ENCODE assay signal across 1 cellular context in the genomic region with DNA sequence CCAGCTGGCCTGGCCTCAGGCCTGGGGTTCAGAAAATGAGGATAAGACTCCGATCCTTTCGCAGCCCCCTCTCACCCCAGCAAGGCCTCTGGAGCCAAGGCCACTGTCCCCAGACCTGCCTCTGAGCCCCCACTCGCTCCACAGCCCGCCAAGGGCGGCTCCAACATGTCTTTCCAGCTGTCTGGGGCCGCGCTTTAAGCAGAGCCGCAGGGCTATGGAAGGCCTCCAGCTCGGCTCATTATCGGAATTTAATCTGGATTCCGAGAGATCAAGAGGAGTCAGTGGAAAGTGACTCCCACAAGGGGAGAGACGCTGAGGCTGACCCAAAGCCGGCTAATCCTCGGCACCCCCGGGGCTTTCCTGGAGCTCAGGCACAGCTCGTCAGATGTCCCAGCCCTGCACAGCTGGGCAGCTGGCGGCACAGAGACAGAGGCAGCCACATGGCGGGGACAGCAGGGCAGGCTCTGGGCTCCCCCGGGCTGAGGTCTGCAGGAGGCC.
TF ChIP-seq lines count a peak whose summit lies in the region.

No MANE protein-coding gene starts in this region.

TF ChIP-seq in GM23338, 12 proteins besides CTCF, POLR2A, EP300 and RAD21 (continued from another document):
- TF ChIP-seq, protein P1, sequence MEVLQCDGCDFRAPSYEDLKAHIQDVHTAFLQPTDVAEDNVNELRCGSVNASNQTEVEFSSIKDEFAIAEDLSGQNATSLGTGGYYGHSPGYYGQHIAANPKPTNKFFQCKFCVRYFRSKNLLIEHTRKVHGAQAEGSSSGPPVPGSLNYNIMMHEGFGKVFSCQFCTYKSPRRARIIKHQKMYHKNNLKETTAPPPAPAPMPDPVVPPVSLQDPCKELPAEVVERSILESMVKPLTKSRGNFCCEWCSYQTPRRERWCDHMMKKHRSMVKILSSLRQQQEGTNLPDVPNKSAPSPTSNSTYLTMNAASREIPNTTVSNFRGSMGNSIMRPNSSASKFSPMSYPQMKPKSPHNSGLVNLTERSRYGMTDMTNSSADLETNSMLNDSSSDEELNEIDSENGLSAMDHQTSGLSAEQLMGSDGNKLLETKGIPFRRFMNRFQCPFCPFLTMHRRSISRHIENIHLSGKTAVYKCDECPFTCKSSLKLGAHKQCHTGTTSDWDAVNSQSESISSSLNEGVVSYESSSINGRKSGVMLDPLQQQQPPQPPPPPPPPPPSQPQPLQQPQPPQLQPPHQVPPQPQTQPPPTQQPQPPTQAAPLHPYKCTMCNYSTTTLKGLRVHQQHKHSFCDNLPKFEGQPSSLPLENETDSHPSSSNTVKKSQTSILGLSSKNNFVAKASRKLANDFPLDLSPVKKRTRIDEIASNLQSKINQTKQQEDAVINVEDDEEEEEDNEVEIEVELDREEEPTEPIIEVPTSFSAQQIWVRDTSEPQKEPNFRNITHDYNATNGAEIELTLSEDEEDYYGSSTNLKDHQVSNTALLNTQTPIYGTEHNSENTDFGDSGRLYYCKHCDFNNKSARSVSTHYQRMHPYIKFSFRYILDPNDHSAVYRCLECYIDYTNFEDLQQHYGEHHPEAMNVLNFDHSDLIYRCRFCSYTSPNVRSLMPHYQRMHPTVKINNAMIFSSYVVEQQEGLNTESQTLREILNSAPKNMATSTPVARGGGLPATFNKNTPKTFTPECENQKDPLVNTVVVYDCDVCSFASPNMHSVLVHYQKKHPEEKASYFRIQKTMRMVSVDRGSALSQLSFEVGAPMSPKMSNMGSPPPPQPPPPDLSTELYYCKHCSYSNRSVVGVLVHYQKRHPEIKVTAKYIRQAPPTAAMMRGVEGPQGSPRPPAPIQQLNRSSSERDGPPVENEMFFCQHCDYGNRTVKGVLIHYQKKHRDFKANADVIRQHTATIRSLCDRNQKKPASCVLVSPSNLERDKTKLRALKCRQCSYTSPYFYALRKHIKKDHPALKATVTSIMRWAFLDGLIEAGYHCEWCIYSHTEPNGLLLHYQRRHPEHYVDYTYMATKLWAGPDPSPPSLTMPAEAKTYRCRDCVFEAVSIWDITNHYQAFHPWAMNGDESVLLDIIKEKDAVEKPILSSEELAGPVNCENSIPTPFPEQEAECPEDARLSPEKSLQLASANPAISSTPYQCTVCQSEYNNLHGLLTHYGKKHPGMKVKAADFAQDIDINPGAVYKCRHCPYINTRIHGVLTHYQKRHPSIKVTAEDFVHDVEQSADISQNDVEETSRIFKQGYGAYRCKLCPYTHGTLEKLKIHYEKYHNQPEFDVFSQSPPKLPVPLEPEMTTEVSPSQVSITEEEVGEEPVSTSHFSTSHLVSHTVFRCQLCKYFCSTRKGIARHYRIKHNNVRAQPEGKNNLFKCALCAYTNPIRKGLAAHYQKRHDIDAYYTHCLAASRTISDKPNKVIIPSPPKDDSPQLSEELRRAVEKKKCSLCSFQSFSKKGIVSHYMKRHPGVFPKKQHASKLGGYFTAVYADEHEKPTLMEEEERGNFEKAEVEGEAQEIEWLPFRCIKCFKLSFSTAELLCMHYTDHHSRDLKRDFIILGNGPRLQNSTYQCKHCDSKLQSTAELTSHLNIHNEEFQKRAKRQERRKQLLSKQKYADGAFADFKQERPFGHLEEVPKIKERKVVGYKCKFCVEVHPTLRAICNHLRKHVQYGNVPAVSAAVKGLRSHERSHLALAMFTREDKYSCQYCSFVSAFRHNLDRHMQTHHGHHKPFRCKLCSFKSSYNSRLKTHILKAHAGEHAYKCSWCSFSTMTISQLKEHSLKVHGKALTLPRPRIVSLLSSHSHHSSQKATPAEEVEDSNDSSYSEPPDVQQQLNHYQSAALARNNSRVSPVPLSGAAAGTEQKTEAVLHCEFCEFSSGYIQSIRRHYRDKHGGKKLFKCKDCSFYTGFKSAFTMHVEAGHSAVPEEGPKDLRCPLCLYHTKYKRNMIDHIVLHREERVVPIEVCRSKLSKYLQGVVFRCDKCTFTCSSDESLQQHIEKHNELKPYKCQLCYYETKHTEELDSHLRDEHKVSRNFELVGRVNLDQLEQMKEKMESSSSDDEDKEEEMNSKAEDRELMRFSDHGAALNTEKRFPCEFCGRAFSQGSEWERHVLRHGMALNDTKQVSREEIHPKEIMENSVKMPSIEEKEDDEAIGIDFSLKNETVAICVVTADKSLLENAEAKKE (CRISPR knock-in tag; IDR thresholded peaks at IDR 0.05) = no peak
- TF ChIP-seq NANOG (IDR thresholded peaks at IDR 0.05; ENCODE audit: borderline replicate concordance) (no peak), ZNF331 (CRISPR knock-in tag; IDR thresholded peaks at IDR 0.05; ENCODE audit: low read depth) (no peak), EZH2phosphoT487 (IDR thresholded peaks at IDR 0.05; ENCODE audit: unreplicated experiment) (no peak), JUNB (IDR thresholded peaks at IDR 0.05; ENCODE audit: unreplicated experiment) (no peak), STAT1 (IDR thresholded peaks at IDR 0.05; ENCODE audit: unreplicated experiment) (no peak)
- TF ChIP-seq, protein P2, sequence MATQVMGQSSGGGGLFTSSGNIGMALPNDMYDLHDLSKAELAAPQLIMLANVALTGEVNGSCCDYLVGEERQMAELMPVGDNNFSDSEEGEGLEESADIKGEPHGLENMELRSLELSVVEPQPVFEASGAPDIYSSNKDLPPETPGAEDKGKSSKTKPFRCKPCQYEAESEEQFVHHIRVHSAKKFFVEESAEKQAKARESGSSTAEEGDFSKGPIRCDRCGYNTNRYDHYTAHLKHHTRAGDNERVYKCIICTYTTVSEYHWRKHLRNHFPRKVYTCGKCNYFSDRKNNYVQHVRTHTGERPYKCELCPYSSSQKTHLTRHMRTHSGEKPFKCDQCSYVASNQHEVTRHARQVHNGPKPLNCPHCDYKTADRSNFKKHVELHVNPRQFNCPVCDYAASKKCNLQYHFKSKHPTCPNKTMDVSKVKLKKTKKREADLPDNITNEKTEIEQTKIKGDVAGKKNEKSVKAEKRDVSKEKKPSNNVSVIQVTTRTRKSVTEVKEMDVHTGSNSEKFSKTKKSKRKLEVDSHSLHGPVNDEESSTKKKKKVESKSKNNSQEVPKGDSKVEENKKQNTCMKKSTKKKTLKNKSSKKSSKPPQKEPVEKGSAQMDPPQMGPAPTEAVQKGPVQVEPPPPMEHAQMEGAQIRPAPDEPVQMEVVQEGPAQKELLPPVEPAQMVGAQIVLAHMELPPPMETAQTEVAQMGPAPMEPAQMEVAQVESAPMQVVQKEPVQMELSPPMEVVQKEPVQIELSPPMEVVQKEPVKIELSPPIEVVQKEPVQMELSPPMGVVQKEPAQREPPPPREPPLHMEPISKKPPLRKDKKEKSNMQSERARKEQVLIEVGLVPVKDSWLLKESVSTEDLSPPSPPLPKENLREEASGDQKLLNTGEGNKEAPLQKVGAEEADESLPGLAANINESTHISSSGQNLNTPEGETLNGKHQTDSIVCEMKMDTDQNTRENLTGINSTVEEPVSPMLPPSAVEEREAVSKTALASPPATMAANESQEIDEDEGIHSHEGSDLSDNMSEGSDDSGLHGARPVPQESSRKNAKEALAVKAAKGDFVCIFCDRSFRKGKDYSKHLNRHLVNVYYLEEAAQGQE (IDR thresholded peaks at IDR 0.05; ENCODE audit: unreplicated experiment) = no peak
